ENCODE assay signal across 17 cellular contexts in genomic region chr7:157972914-157973313, GRCh38.
"Had no signal": no experiment of that assay in that cellular context is flagged by ENCODE, and none has a peak within 500 bp of the region (broad histone marks: within the 10 kb centered on the region; RNA-seq: fewer than 3 reads in every experiment).

No MANE protein-coding gene starts in this region.

- H3K27me3 ChIP-seq: esophagus muscularis mucosa, gastrocnemius medialis, tibial artery, upper lobe of left lung, uterus had no signal

- H3K27ac ChIP-seq: epithelial cell of prostate, esophagus muscularis mucosa, gastrocnemius medialis, heart right ventricle, left ventricle myocardium inferior, tibial artery, upper lobe of left lung, uterus had no signal

- H3K9me3 ChIP-seq: gastrocnemius medialis, uterus had no signal

- FAIRE-seq: keratinocyte, small intestine had no signal

- H3K36me3 ChIP-seq: esophagus muscularis mucosa, gastrocnemius medialis, heart right ventricle, left ventricle myocardium inferior, tibial artery, upper lobe of left lung, uterus had no signal

- DNase-seq: effector memory CD8-positive, alpha-beta T cell; gastrocnemius medialis; heart right ventricle; hypothalamus; left cardiac atrium; left ventricle myocardium inferior; mesenchymal stem cell; naive B cell; small intestine; stimulated activated CD4-positive, alpha-beta T cell treated with anti-CD3 and anti-CD28 coated beads, Interleukin-4, amount 100 ng/mL, for 1 hour; tibial artery; upper lobe of left lung; uterus had no signal

- H3K4me1 ChIP-seq: esophagus muscularis mucosa, gastrocnemius medialis, heart right ventricle, left ventricle myocardium inferior, tibial artery, upper lobe of left lung, uterus had no signal

- H3K4me3 ChIP-seq: esophagus muscularis mucosa, gastrocnemius medialis, heart right ventricle, left ventricle myocardium inferior, lung, tibial artery, upper lobe of left lung, uterus had no signal
